8 cellular contexts compared by ENCODE assay signal in the genomic region with DNA sequence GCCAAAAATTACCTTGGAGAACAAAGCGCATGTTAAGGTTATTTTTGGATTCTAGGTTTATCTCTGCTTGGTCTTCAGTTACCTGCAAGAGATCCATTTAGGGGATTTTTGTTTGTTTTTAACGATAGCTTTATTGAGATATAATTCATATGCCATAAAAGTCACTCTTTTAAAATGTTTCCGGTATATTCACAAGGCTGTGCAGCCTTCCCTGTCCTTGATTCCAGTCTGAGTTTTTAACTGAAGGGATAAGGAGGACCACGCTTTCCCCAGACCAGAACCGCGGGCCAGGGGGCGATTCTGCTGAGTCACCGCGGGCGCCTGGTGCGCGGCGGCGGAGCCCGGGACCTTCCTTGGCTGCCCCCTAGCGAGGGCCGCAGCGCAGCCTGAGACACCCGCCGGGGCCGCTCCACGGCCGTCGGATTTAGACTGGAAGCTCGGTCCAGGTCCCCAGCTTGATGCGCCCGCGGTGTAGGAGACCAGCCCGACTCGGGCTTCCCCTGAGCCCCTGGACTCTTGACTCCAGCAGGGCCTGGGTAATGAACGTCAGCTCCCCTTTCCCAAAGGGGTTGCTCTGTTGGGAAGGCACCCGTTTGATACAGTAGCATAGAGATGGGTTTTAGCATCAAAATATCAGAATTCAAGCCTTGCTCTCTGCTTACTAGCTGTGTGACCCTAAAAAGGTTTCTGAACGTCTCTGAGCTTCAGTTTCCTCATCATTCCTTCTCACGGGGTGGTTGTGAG. TPM values are rescaled to one million over a fixed set of nuclear protein-coding genes. Genes with fewer than 3 reads are reported as not detected.
DNase-seq lines count a peak whose midpoint lies in the region; ATAC-seq and TF ChIP-seq lines count a peak whose summit lies in the region.

No MANE protein-coding gene starts in this region.

- RAD21 ChIA-PET in HCT116 (lab: Charles Lee; ENCODE audit: low non-redundant PET in 1 of 2, low total read pairs in 2 of 2, uncharacterized antibody in 2 of 2, unreplicated experiment in 2 of 2) = interaction anchor here (0.6 to 1.3 kb wide), 2 partner anchors 308 to 309 kb away, joined by 3 to 5 read pairs; no protein-coding TSS in a partner anchor

- ATAC-seq in HCT116 (peak; percentile 96), thoracic aorta (ENCODE audit: insufficient number of reproducible peaks, low FRiP score, low read depth) (peak; percentile 7), GM21786 (IDR thresholded peaks at IDR 0.05; ENCODE audit: unreplicated experiment) (no peak)
- ATAC-seq in activated naive CD4-positive, alpha-beta T cell treated with anti-CD3 and anti-CD28 coated beads, Interleukin-2, amount 50 U/mL, for 72 hours = peak; percentile 96 to 97

- no peaks in the 10 kb centered on the region for H3K27me3 ChIP-seq in HCT116 (ENCODE audit: insufficient read depth, low read length)
- H3K27me3 ChIP-seq in SJSA1 (replicated peaks) = peaks cover 54% of the 10 kb centered on the region
- no peaks in the 10 kb centered on the region for H3K27me3 ChIP-seq in thoracic aorta (replicated peaks; ENCODE audit: insufficient read depth)

- no peaks in the 10 kb centered on the region for H3K9me2 ChIP-seq in HCT116 (ENCODE audit: insufficient read depth)

- H3K4me1 ChIP-seq in HCT116 (ENCODE audit: control insufficient read depth in 1 of 2, insufficient read depth in 2 of 2, low read length in 2 of 2) (peaks cover 25 to 49% of the 10 kb centered on the region in 2 experiments), SJSA1 (replicated peaks) (peaks cover 6% of the 10 kb centered on the region), thoracic aorta (ENCODE audit: control insufficient read depth in 1 of 2, low read depth in 2 of 2) (peaks cover 0 to 23% of the 10 kb centered on the region in 2 donors)

- no peaks in the 10 kb centered on the region for H3K9me3 ChIP-seq in HCT116 (ENCODE audit: control insufficient read depth in 1 of 2, insufficient read depth in 1 of 2, low read depth in 1 of 2, low read length in 2 of 2)
- H3K9me3 ChIP-seq in SJSA1 (replicated peaks) = no peaks in the 10 kb centered on the region
- no peaks in the 10 kb centered on the region for H3K9me3 ChIP-seq in thoracic aorta

- DNase-seq in AG09309 (ENCODE audit: low read depth) (no peak), HCT116 (ENCODE audit: low read depth, low spot score) (peak; percentile 43), SJSA1 (ENCODE audit: low read depth in 1 of 2, low spot score in 2 of 2) (peak; percentile 70 to 81), head of caudate nucleus (peak; percentile 39 to 92 (median 82)), osteocyte (ENCODE audit: extremely low spot score, unreplicated experiment) (peak; percentile 91), thoracic aorta (ENCODE audit: low spot score) (no peak)
- DNase-seq in activated naive CD4-positive, alpha-beta T cell treated with anti-CD3 and anti-CD28 coated beads, Interleukin-2, amount 50 U/mL, for 72 hours (ENCODE audit: low spot score in 2 of 2) = peak; percentile 75 to 76

- no peaks in the 10 kb centered on the region for H3K9me3 Mint-ChIP-seq in activated naive CD4-positive, alpha-beta T cell treated with anti-CD3 and anti-CD28 coated beads, Interleukin-2, amount 50 U/mL, for 72 hours
- H3K9me3 Mint-ChIP-seq in osteocyte (ENCODE audit: unreplicated experiment) = no peaks in the 10 kb centered on the region

- no peak overlapping the region for H3K27ac Mint-ChIP-seq in activated naive CD4-positive, alpha-beta T cell treated with anti-CD3 and anti-CD28 coated beads, Interleukin-2, amount 50 U/mL, for 72 hours
- peak overlapping the region; percentile 68 for H3K27ac Mint-ChIP-seq in osteocyte (ENCODE audit: unreplicated experiment)

- no peaks in the 10 kb centered on the region for H3K4me1 Mint-ChIP-seq in osteocyte (ENCODE audit: unreplicated experiment)

- TF ChIP-seq RAD21 in HCT116 (IDR thresholded peaks at IDR 0.05; ENCODE audit: low read depth) = peak; percentile 73

- no TSS peak for BruUV-seq in HCT116 (replicated peaks; lab: Mats Ljungman, UMichigan)

- CTCF ChIA-PET in HCT116 (lab: Charles Lee) = interaction anchor here (0.7 to 2.4 kb wide), 12 partner anchors 9 to 524 kb away, joined by 3 to 17 read pairs (median 4); a partner anchor contains a TSS

- H2AFZ ChIP-seq in HCT116 (ENCODE audit: low read depth, low read length, poor library complexity, severe bottlenecking) = peak overlapping the region; percentile 50

- peak overlapping the region; percentile 52 for H3K9ac ChIP-seq in HCT116 (ENCODE audit: low read length)

- H3K27ac ChIP-seq in HCT116 (ENCODE audit: low read depth, low read length) = peak overlapping the region; percentile 59
- no peak overlapping the region for H3K27ac ChIP-seq in SJSA1
- H3K27ac ChIP-seq in thoracic aorta = peak overlapping the region; percentile 10 to 19

- no peak overlapping the region for H3K4me3 ChIP-seq in AG09309 (ENCODE audit: control insufficient read depth, low read depth, low read length)
- H3K4me3 ChIP-seq in HCT116 (replicated peaks in 1 of 2; ENCODE audit: low read depth in 1 of 2, low read length in 2 of 2) = peak overlapping the region; percentile 32 to 53
- H3K4me3 ChIP-seq in SJSA1 = no peak overlapping the region
- peak overlapping the region; percentile 54 for H3K4me3 ChIP-seq in thoracic aorta

- peaks cover 40% of the 10 kb centered on the region for H3K27me3 Mint-ChIP-seq in osteocyte (ENCODE audit: unreplicated experiment)

- POLR2A ChIA-PET in HCT116 (lab: Charles Lee) = interaction anchor here (1.3 kb wide), 1 partner anchor 19 kb away, joined by 3 read pairs; no protein-coding TSS in a partner anchor

- peak overlapping the region; percentile 67 for H3K4me3 Mint-ChIP-seq in osteocyte (ENCODE audit: unreplicated experiment)

- H4K20me1 ChIP-seq in HCT116 (ENCODE audit: insufficient read depth) = no peaks in the 10 kb centered on the region; the same call in 1 of the 2 replicates

- peak overlapping the region; percentile 88 for H3K4me2 ChIP-seq in HCT116 (ENCODE audit: low read length)

- intact Hi-C loops in HCT116 (cut with micrococcal nuclease) (no loop called here), head of caudate nucleus (cut with DNase I) (loop anchor here (2.0 kb wide), 1 partner anchor 54 kb away; a partner anchor contains a TSS)

- no peak for TF ChIP-seq POLR2A in HCT116 (IDR thresholded peaks at IDR 0.05; ENCODE audit: borderline replicate concordance, extremely low read depth, insufficient read depth, insufficient read length)

- H3K79me2 ChIP-seq in HCT116 (ENCODE audit: insufficient read depth, low read length) = no peaks in the 10 kb centered on the region

- H3K36me3 Mint-ChIP-seq in activated naive CD4-positive, alpha-beta T cell treated with anti-CD3 and anti-CD28 coated beads, Interleukin-2, amount 50 U/mL, for 72 hours = no peaks in the 10 kb centered on the region
- no peaks in the 10 kb centered on the region for H3K36me3 Mint-ChIP-seq in osteocyte (ENCODE audit: unreplicated experiment)

- H3K36me3 ChIP-seq in HCT116 (ENCODE audit: control insufficient read depth in 1 of 2, insufficient read depth in 2 of 2, low read length in 2 of 2) (no peaks in the 10 kb centered on the region), SJSA1 (no peaks in the 10 kb centered on the region), thoracic aorta (no peaks in the 10 kb centered on the region)

- TF ChIP-seq CTCF in AG09309 (IDR thresholded peaks at IDR 0.05; ENCODE audit: control insufficient read depth, insufficient read depth, low read depth, low read length, missing control alignments) (peak; percentile 66), HCT116 (IDR thresholded peaks at IDR 0.05 in 2 of 3, conservative IDR thresholded peaks at IDR 0.05 in 1 of 3; ENCODE audit: borderline replicate concordance in 1 of 3, insufficient read depth in 1 of 3, low read depth in 2 of 3, low read length in 2 of 3) (peak; percentile 65 to 96 (median 89); a peak in 5 of 6 replicates), osteocyte (IDR thresholded peaks at IDR 0.05) (peak; percentile 79), thoracic aorta (IDR thresholded peaks at IDR 0.05) (peak; percentile 83)

TF ChIP-seq in HCT116, 20 proteins besides CTCF, POLR2A, EP300 and RAD21 (continues in another document):
- TF ChIP-seq ZFX (IDR thresholded peaks at IDR 0.05) = no peak
- TF ChIP-seq SP1 (IDR thresholded peaks at IDR 0.05; ENCODE audit: low read depth) = no peak
- TF ChIP-seq, protein P1, sequence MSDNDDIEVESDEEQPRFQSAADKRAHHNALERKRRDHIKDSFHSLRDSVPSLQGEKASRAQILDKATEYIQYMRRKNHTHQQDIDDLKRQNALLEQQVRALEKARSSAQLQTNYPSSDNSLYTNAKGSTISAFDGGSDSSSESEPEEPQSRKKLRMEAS (IDR thresholded peaks at IDR 0.05) = no peak; the same call in 1 of the 2 replicates
- TF ChIP-seq, protein P2, sequence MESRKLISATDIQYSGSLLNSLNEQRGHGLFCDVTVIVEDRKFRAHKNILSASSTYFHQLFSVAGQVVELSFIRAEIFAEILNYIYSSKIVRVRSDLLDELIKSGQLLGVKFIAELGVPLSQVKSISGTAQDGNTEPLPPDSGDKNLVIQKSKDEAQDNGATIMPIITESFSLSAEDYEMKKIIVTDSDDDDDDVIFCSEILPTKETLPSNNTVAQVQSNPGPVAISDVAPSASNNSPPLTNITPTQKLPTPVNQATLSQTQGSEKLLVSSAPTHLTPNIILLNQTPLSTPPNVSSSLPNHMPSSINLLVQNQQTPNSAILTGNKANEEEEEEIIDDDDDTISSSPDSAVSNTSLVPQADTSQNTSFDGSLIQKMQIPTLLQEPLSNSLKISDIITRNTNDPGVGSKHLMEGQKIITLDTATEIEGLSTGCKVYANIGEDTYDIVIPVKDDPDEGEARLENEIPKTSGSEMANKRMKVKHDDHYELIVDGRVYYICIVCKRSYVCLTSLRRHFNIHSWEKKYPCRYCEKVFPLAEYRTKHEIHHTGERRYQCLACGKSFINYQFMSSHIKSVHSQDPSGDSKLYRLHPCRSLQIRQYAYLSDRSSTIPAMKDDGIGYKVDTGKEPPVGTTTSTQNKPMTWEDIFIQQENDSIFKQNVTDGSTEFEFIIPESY (IDR thresholded peaks at IDR 0.05; ENCODE audit: extremely low read depth, insufficient replicate concordance, low read length) = peak; percentile 37
- TF ChIP-seq ZNF274 (IDR thresholded peaks at IDR 0.05; ENCODE audit: low read depth, low read length) = no peak
- no peak for TF ChIP-seq EZH2 (IDR thresholded peaks at IDR 0.05)
- TF ChIP-seq FOSL1 (IDR thresholded peaks at IDR 0.05; ENCODE audit: low read depth) = peak; percentile 63

RNA-seq across cellular contexts. Expression of a gene that starts 50.0 kb away (rescaled TPM):
- not detected for total RNA-seq in HCT116 (2021; ENCODE audit: unreplicated experiment)
- 0.20 TPM in 1 of 2 replicates, not detected in the other for polyA plus RNA-seq in HCT116 (2012)
- not detected in 2 replicates for total RNA-seq in SJSA1 (2014; rRNA removed; shearing (Covaris generic))
- not detected for total RNA-seq in activated naive CD4-positive, alpha-beta T cell treated with anti-CD3 and anti-CD28 coated beads, Interleukin-2, amount 50 U/mL, for 72 hours
- total RNA-seq in osteocyte = not detected in 2 replicates
- not detected for total RNA-seq in thoracic aorta

RNA-seq across cellular contexts. Expression of a gene that starts 54.7 kb away (rescaled TPM):
- total RNA-seq in HCT116 (2021; ENCODE audit: unreplicated experiment) = 37.5 TPM
- 29.7 and 31.5 TPM in 2 replicates for polyA plus RNA-seq in HCT116 (2012)
- total RNA-seq in SJSA1 (2014; rRNA removed; shearing (Covaris generic)) = 0.03 TPM in 1 of 2 replicates, not detected in the other
- total RNA-seq in activated naive CD4-positive, alpha-beta T cell treated with anti-CD3 and anti-CD28 coated beads, Interleukin-2, amount 50 U/mL, for 72 hours = 1 to 10 TPM in 1 of 2 donors, under 1 TPM in 1; 0.57 to 2.2 TPM
- total RNA-seq in osteocyte = 1.1 and 1.6 TPM in 2 replicates
- 1 to 10 TPM; 3.1 to 4.6 TPM for total RNA-seq in thoracic aorta

Comparison
In these comparisons a context has a peak if more than half of its experiments do, and no peak if none do; other contexts are left out.
1. DNase-seq: peak in HCT116 (single experiment), SJSA1 (2 of 2), activated naive CD4-positive, alpha-beta T cell treated with anti-CD3 and anti-CD28 coated beads, Interleukin-2, amount 50 U/mL, for 72 hours (2 of 2), head of caudate nucleus (42 of 42) and osteocyte (single experiment); none in AG09309 (single experiment) and thoracic aorta (single experiment).
2. H3K4me3 ChIP-seq: peak in HCT116 (2 of 2) and thoracic aorta (single experiment); none in AG09309 (single experiment) and SJSA1 (single experiment).
3. Peak in every context shown above with its lines, with median percentiles within 50 percentile points of each other: CTCF ChIP-seq.